32 cellular contexts compared by ENCODE assay signal in the genomic region with DNA sequence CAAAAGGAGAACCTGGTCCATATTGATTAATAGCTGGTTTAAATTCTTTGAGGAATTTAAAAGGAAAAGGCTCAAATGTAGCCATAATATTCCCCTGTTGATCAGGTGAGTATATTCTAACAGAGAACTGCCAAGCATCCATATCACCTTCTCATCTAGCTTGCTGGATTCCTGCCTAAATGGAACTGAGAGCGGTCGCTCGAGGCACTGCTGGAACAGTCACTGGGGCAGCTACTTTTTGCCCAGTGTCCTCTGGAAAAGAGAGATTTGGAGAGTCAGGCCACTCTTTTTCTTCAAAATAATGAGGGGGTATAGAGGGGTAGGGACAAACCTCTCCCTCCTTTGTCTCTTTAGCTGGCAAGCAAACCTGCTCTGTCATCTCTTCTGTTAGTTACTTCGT.
"Had no signal": no experiment of that assay in that cellular context is flagged by ENCODE, and none has a peak within 500 bp of the region (broad histone marks: within the 10 kb centered on the region; RNA-seq: fewer than 3 reads in every experiment).

No MANE protein-coding gene starts in this region.

- FAIRE-seq: astrocyte, colon had no signal

- H3K4me3 ChIP-seq: esophagus muscularis mucosa, gastrocnemius medialis, heart left ventricle had no signal

- H3K27me3 ChIP-seq: esophagus muscularis mucosa, foreskin keratinocyte, gastrocnemius medialis, heart left ventricle had no signal

- DNase-seq: activated CD4-positive, alpha-beta T cell treated with anti-CD3 and anti-CD28 coated beads for 1 hour; activated CD4-positive, alpha-beta T cell treated with anti-CD3 and anti-CD28 coated beads for 4 hours; activated CD4-positive, alpha-beta T cell treated with anti-CD3 and anti-CD28 coated beads, Interleukin-2, amount 50 U/mL, for 1 hour; activated CD4-positive, alpha-beta T cell treated with anti-CD3 and anti-CD28 coated beads, Interleukin-2, amount 50 U/mL, for 48 hours; activated CD8-positive, alpha-beta memory T cell treated with anti-CD3 and anti-CD28 coated beads for 24 hours; activated CD8-positive, alpha-beta T cell treated with anti-CD3 and anti-CD28 coated beads for 36 hours; activated effector memory CD4-positive, alpha-beta T cell treated with Interleukin-2 at 50 U/mL for 16 hours; activated gamma-delta T cell treated with Interleukin-2 at 50 U/mL for 16 hours; activated naive CD4-positive, alpha-beta T cell treated with anti-CD3 and anti-CD28 coated beads, Interleukin-2, amount 50 U/mL, for 16 hours; activated naive CD4-positive, alpha-beta T cell treated with Interleukin-2 at 50 U/mL for 16 hours; activated T-cell treated with anti-CD3 and anti-CD28 coated beads, Interleukin-2, amount 50 U/mL, for 4 hours; amniotic stem cell; anterior cingulate cortex; caudate nucleus; cortex of kidney; dermis blood vessel endothelial cell; effector CD4-positive, alpha-beta T cell; effector memory CD8-positive, alpha-beta T cell; erythroblast; foreskin keratinocyte; gastrocnemius medialis; glutamatergic neuron; heart left ventricle; T-helper 1 cell; T-helper 17 cell; T1000 had no signal

- H3K4me1 ChIP-seq: esophagus muscularis mucosa, foreskin keratinocyte, gastrocnemius medialis had no signal

- H3K9me3 Mint-ChIP-seq: activated CD8-positive, alpha-beta T cell treated with anti-CD3 and anti-CD28 coated beads for 36 hours; activated T-cell treated with anti-CD3 and anti-CD28 coated beads, Interleukin-2, amount 50 U/mL, for 4 hours; activated T-helper 17 cell treated with anti-CD3 and anti-CD28 coated beads, Interleukin-2, amount 50 U/mL, for 72 hours; effector memory CD8-positive, alpha-beta T cell; T-helper 2 cell treated with Interferon-gamma antibody and Interleukin-4, amounts not matched to agents 5 μg/mL and 100 μg/mL, for 36 hours had no signal

- H3K9me3 ChIP-seq: esophagus muscularis mucosa, gastrocnemius medialis, heart left ventricle had no signal

- H3K4me3 Mint-ChIP-seq: activated CD8-positive, alpha-beta T cell treated with anti-CD3 and anti-CD28 coated beads for 36 hours; activated naive CD8-positive, alpha-beta T cell; activated T-cell treated with anti-CD3 and anti-CD28 coated beads, Interleukin-2, amount 50 U/mL, for 4 hours; activated T-helper 17 cell treated with anti-CD3 and anti-CD28 coated beads, Interleukin-2, amount 50 U/mL, for 72 hours; effector memory CD8-positive, alpha-beta T cell; T-helper 17 cell; T-helper 2 cell treated with Interferon-gamma antibody and Interleukin-4, amounts not matched to agents 5 μg/mL and 100 μg/mL, for 36 hours had no signal

- H3K27ac Mint-ChIP-seq: activated CD8-positive, alpha-beta T cell treated with anti-CD3 and anti-CD28 coated beads for 36 hours; activated naive CD8-positive, alpha-beta T cell; activated T-helper 17 cell treated with anti-CD3 and anti-CD28 coated beads, Interleukin-2, amount 50 U/mL, for 72 hours; effector memory CD8-positive, alpha-beta T cell; T-helper 17 cell; T-helper 2 cell treated with Interferon-gamma antibody and Interleukin-4, amounts not matched to agents 5 μg/mL and 100 μg/mL, for 36 hours had no signal

- H3K27me3 Mint-ChIP-seq: activated CD8-positive, alpha-beta T cell treated with anti-CD3 and anti-CD28 coated beads for 36 hours; activated naive CD8-positive, alpha-beta T cell; activated T-helper 17 cell treated with anti-CD3 and anti-CD28 coated beads, Interleukin-2, amount 50 U/mL, for 72 hours; effector memory CD8-positive, alpha-beta T cell; T-helper 17 cell had no signal

- H3K36me3 ChIP-seq: gastrocnemius medialis had no signal

- H3K4me1 Mint-ChIP-seq: activated T-helper 17 cell treated with anti-CD3 and anti-CD28 coated beads, Interleukin-2, amount 50 U/mL, for 72 hours; T-helper 17 cell had no signal

- H3K27ac ChIP-seq: esophagus muscularis mucosa, foreskin keratinocyte, gastrocnemius medialis, heart left ventricle had no signal
